In genomic region chrX:72620550-72621145, GRCh38 we compare ENCODE assay signal across 8 cellular contexts. TPM values are rescaled to one million over a fixed set of nuclear protein-coding genes. Genes with fewer than 3 reads are reported as not detected.
DNase-seq lines count a peak whose midpoint lies in the region; ATAC-seq lines count a peak whose summit lies in the region.

No MANE protein-coding gene starts in this region.

- no peak overlapping the region for H3K4me3 ChIP-seq in skeletal muscle cell (ENCODE audit: low read depth, low read length)

- peak; percentile 6 for DNase-seq in ELF-1 (ENCODE audit: low read depth, low spot score)
- DNase-seq in SK-MEL-5 (ENCODE audit: low read depth, low spot score) = peak; percentile 40
- DNase-seq in effector memory CD8-positive, alpha-beta T cell = peak in 1 of 3 experiments; percentile 1
- DNase-seq in skeletal muscle cell (ENCODE audit: low read depth) = peak; percentile 84
- DNase-seq in NCI-H82 (lab: John Stamatoyannopoulos, UW) = no peak
- no peak for DNase-seq in stimulated activated naive B cell treated with anti-CD40 and anti-IgM and Interleukin-4, amounts not matched to agents 10 μg/mL and 1 μg/mL and 100 μg/mL, for 72 hours

- peaks cover 0 to 5% of the 10 kb centered on the region in 2 donors for H3K27me3 Mint-ChIP-seq in effector memory CD8-positive, alpha-beta T cell
- H3K27me3 Mint-ChIP-seq in stimulated activated naive B cell treated with anti-CD40 and anti-IgM and Interleukin-4, amounts not matched to agents 10 μg/mL and 1 μg/mL and 100 μg/mL, for 72 hours = no peaks in the 10 kb centered on the region

- H3K27ac Mint-ChIP-seq in effector memory CD8-positive, alpha-beta T cell = peak overlapping the region in 1 of 2 donors; percentile 5
- H3K27ac Mint-ChIP-seq in stimulated activated naive B cell treated with anti-CD40 and anti-IgM and Interleukin-4, amounts not matched to agents 10 μg/mL and 1 μg/mL and 100 μg/mL, for 72 hours = no peak overlapping the region

- H3K4me3 Mint-ChIP-seq in effector memory CD8-positive, alpha-beta T cell = peak overlapping the region; percentile 42 to 50
- no peak overlapping the region for H3K4me3 Mint-ChIP-seq in stimulated activated naive B cell treated with anti-CD40 and anti-IgM and Interleukin-4, amounts not matched to agents 10 μg/mL and 1 μg/mL and 100 μg/mL, for 72 hours

- peaks cover 0 to 3% of the 10 kb centered on the region in 2 donors for H3K4me1 Mint-ChIP-seq in effector memory CD8-positive, alpha-beta T cell (ENCODE audit: low read depth in 2 of 2)
- peaks cover 0 to 7% of the 10 kb centered on the region in 2 donors for H3K4me1 Mint-ChIP-seq in stimulated activated naive B cell treated with anti-CD40 and anti-IgM and Interleukin-4, amounts not matched to agents 10 μg/mL and 1 μg/mL and 100 μg/mL, for 72 hours

- in situ Hi-C loops in SK-MEL-5 (cut with HindIII; ENCODE audit: low pct_unique_long_range_greater_than_20kb, low sequenced_read_pairs) = no loop called here

- ATAC-seq in effector memory CD8-positive, alpha-beta T cell (replicated peaks) = peak; percentile 37
- no peak for ATAC-seq in HG02840 (IDR thresholded peaks at IDR 0.05; ENCODE audit: low FRiP score, unreplicated experiment)
- ATAC-seq in HG02798 (IDR thresholded peaks at IDR 0.05; ENCODE audit: poor library complexity, unreplicated experiment) = no peak
- ATAC-seq in stimulated activated naive B cell treated with anti-CD40 and anti-IgM and Interleukin-4, amounts not matched to agents 10 μg/mL and 1 μg/mL and 100 μg/mL, for 72 hours (replicated peaks) = no peak

- H3K36me3 Mint-ChIP-seq in effector memory CD8-positive, alpha-beta T cell (ENCODE audit: insufficient read depth) = peaks cover 3% of the 10 kb centered on the region
- H3K36me3 Mint-ChIP-seq in stimulated activated naive B cell treated with anti-CD40 and anti-IgM and Interleukin-4, amounts not matched to agents 10 μg/mL and 1 μg/mL and 100 μg/mL, for 72 hours = no peaks in the 10 kb centered on the region

- peaks cover 0 to 3% of the 10 kb centered on the region in 2 donors for H3K9me3 Mint-ChIP-seq in effector memory CD8-positive, alpha-beta T cell
- H3K9me3 Mint-ChIP-seq in stimulated activated naive B cell treated with anti-CD40 and anti-IgM and Interleukin-4, amounts not matched to agents 10 μg/mL and 1 μg/mL and 100 μg/mL, for 72 hours = peaks cover 0 to 4% of the 10 kb centered on the region in 2 donors

RNA-seq across cellular contexts. Expression of gene HDAC8, which starts 48.0 kb away (rescaled TPM):
- 23.0 and 27.1 TPM in 2 replicates for total RNA-seq in SK-MEL-5 (2014; rRNA removed; shearing (Covaris generic))
- polyA plus RNA-seq in SK-MEL-5 (2015; cell fraction: cytosol; rRNA removed) = 18.2 and 22.5 TPM in 2 replicates
- polyA plus RNA-seq in SK-MEL-5 (2015; cell fraction: nucleus; rRNA removed) = 18.9 and 25.0 TPM in 2 replicates

Comparison
In these comparisons a context has a peak if more than half of its experiments do, and no peak if none do; other contexts are left out.
1. DNase-seq: peak in ELF-1 (single experiment), SK-MEL-5 (single experiment) and skeletal muscle cell (single experiment); none in NCI-H82 (single experiment) and stimulated activated naive B cell treated with anti-CD40 and anti-IgM and Interleukin-4, amounts not matched to agents 10 μg/mL and 1 μg/mL and 100 μg/mL, for 72 hours (single experiment).
2. H3K4me3 Mint-ChIP-seq: peak in effector memory CD8-positive, alpha-beta T cell (2 of 2); none in stimulated activated naive B cell treated with anti-CD40 and anti-IgM and Interleukin-4, amounts not matched to agents 10 μg/mL and 1 μg/mL and 100 μg/mL, for 72 hours (0 of 2).